In genomic region chrX:9596837-9597236, GRCh38 we compare ENCODE assay signal across 20 cellular contexts.
DNase-seq lines count a peak whose midpoint lies in the region; ATAC-seq, FAIRE-seq and TF ChIP-seq lines count a peak whose summit lies in the region.
"Had no signal": no experiment of that assay in that cellular context is flagged by ENCODE, and none has a peak within 500 bp of the region (broad histone marks: within the 10 kb centered on the region; RNA-seq: fewer than 3 reads in every experiment).

No MANE protein-coding gene starts in this region.

- no peaks in the 10 kb centered on the region for H3K9me2 ChIP-seq in GM23248 (ENCODE audit: insufficient read depth)

- 87% methylated on average over 3 of the region's 3 CpGs for WGBS in A549 (ENCODE audit: missing lambda C conversion rate)
- WGBS in GM23248 (ENCODE audit: low coverage in 1 of 2, low lambda C conversion rate in 2 of 2, missing lambda C conversion rate in 2 of 2), 2 experiments = 95 to 100% methylated on average over 3 of the region's 3 CpGs
- WGBS in K562 (ENCODE audit: insufficient coverage, low coverage, missing lambda C conversion rate) = 80% methylated on average over 3 of the region's 3 CpGs

- no peak for TF ChIP-seq RAD21 in A549 (conservative IDR thresholded peaks at IDR 0.05 in 1 of 2, IDR thresholded peaks at IDR 0.05 in 1 of 2)
- no peak for TF ChIP-seq RAD21 in K562 (CRISPR knock-in tag; conservative IDR thresholded peaks at IDR 0.05 in 1 of 2, IDR thresholded peaks at IDR 0.05 in 1 of 2)

- DNase-seq in A549 (ENCODE audit: low read depth in 1 of 2, low spot score in 1 of 2) (no peak), GM23248 (no peak), K562 (ENCODE audit: extremely low read depth in 1 of 4, low spot score in 3 of 4) (no peak), NCI-H69 (lab: John Stamatoyannopoulos, UW) (no peak), inferior parietal cortex (ENCODE audit: extremely low spot score) (no peak), mesothelial cell of epicardium (ENCODE audit: low spot score in 2 of 2, unreplicated experiment in 2 of 2) (no peak)
- DNase-seq: CD4-positive, CD25-positive, alpha-beta regulatory T cell; CD8-positive, alpha-beta T cell; DMS 273 treated with DMSO at 0.1 percent for 48 hours; DMS79; EL; GDM1; GOT3; HCEC 1CT had no signal

- no peak for ATAC-seq in A549
- ATAC-seq in K562 = no peak
- ATAC-seq: CD8-positive, alpha-beta T cell; GM12878 had no signal

- intact Hi-C loops in K562 (cut with micrococcal nuclease) = no loop called here

- TF ChIP-seq POLR2A in A549 (IDR thresholded peaks at IDR 0.05; ENCODE audit: low read length) (no peak), K562 (conservative IDR thresholded peaks at IDR 0.05) (no peak)

- TF ChIP-seq EP300 in A549 (IDR thresholded peaks at IDR 0.05) (no peak), K562 (IDR thresholded peaks at IDR 0.05; ENCODE audit: low read length) (no peak)

- H2AFZ ChIP-seq in GM23248 = no peak overlapping the region
- no peak overlapping the region for H2AFZ ChIP-seq in K562 (ENCODE audit: low read depth, low read length)

- no peaks in the 10 kb centered on the region for H3K9me1 ChIP-seq in K562 (ENCODE audit: control insufficient read depth, insufficient read depth, low read length)

- no peaks in the 10 kb centered on the region for H4K20me1 ChIP-seq in GM23248 (ENCODE audit: insufficient read depth)
- no peaks in the 10 kb centered on the region for H4K20me1 ChIP-seq in K562 (replicated peaks; ENCODE audit: control insufficient read depth, insufficient read depth, low read length)

- H3K4me3 ChIP-seq in A549 (no peak overlapping the region), GM23248 (no peak overlapping the region), K562 (no peak overlapping the region)
- H3K4me3 ChIP-seq: BLaER1, GM12878 had no signal

- H3K27me3 ChIP-seq in GM23248 (replicated peaks; ENCODE audit: insufficient read depth) = no peaks in the 10 kb centered on the region
- no peaks in the 10 kb centered on the region for H3K27me3 ChIP-seq in K562 (ENCODE audit: control insufficient read depth in 2 of 2, insufficient read depth in 2 of 2, low read length in 2 of 2)
- H3K27me3 ChIP-seq: BLaER1 had no signal

- no peak overlapping the region for H3K27ac Mint-ChIP-seq in mesothelial cell of epicardium
- H3K27ac Mint-ChIP-seq: B cell; CD4-positive, CD25-positive, alpha-beta regulatory T cell; CD8-positive, alpha-beta T cell had no signal

- TF ChIP-seq CTCF in A549 (IDR thresholded peaks at IDR 0.05) = no peak
- no peak for TF ChIP-seq CTCF in K562 (IDR thresholded peaks at IDR 0.05 in 2 of 3, conservative IDR thresholded peaks at IDR 0.05 in 1 of 3; ENCODE audit: insufficient read depth in 2 of 3, low read depth in 1 of 3, low read length in 3 of 3)
- TF ChIP-seq CTCF in mesothelial cell of epicardium (IDR thresholded peaks at IDR 0.05; ENCODE audit: unreplicated experiment) = no peak

- H3K79me2 ChIP-seq in GM23248 (ENCODE audit: insufficient read depth) = peaks cover 10% of the 10 kb centered on the region; the same call in 1 of the 2 replicates
- H3K79me2 ChIP-seq in K562 (ENCODE audit: control insufficient read depth, insufficient read depth, low read length) = no peaks in the 10 kb centered on the region; the same call in 2 of the 3 replicates

- no peak overlapping the region for H3K4me2 ChIP-seq in A549
- no peak overlapping the region for H3K4me2 ChIP-seq in GM23248 (ENCODE audit: unreplicated experiment)
- no peak overlapping the region for H3K4me2 ChIP-seq in K562 (ENCODE audit: insufficient read depth, low read length)
- H3K4me2 ChIP-seq: BLaER1 had no signal

- POLR2A ChIA-PET in A549 (lab: Yijun Ruan, JAX) (no interaction called here), K562 (lab: Yijun Ruan, JAX) (no interaction called here)

- FAIRE-seq in A549 (lab: Jason Lieb, UNC) = no peak
- no peak for FAIRE-seq in K562 (lab: Jason Lieb, UNC)
- FAIRE-seq: D721Med, GM12878, H54 had no signal

- H3K36me3 Mint-ChIP-seq in mesothelial cell of epicardium = peaks cover 7% of the 10 kb centered on the region

- H3K4me1 ChIP-seq in A549 (no peaks in the 10 kb centered on the region), GM23248 (ENCODE audit: insufficient read depth) (peaks cover 20% of the 10 kb centered on the region), K562 (replicated peaks in 1 of 2; ENCODE audit: control insufficient read depth in 2 of 2, insufficient read depth in 2 of 2, low read length in 2 of 2) (no peaks in the 10 kb centered on the region)

- H3K9me3 Mint-ChIP-seq in mesothelial cell of epicardium = peaks cover 20% of the 10 kb centered on the region

- no TSS peak for BruUV-seq in K562 (replicated peaks; lab: Mats Ljungman, UMichigan)

- H3K4me1 Mint-ChIP-seq in mesothelial cell of epicardium = peaks cover 8% of the 10 kb centered on the region

- CTCF ChIA-PET in A549 (lab: Yijun Ruan, JAX) = no interaction called here
- CTCF ChIA-PET in K562 (lab: Yijun Ruan, JAX; ENCODE audit: low intra/inter-chr PET ratio) = no interaction called here

- H3K9me3 ChIP-seq in A549 (no peaks in the 10 kb centered on the region), GM23248 (ENCODE audit: low read depth) (no peaks in the 10 kb centered on the region), K562 (replicated peaks; ENCODE audit: control insufficient read depth, insufficient read depth, low read depth, low read length) (no peaks in the 10 kb centered on the region)

- no peak overlapping the region for H3K4me3 Mint-ChIP-seq in mesothelial cell of epicardium
- H3K4me3 Mint-ChIP-seq: B cell; CD4-positive, CD25-positive, alpha-beta regulatory T cell; CD8-positive, alpha-beta T cell had no signal

- H3K27me3 Mint-ChIP-seq in mesothelial cell of epicardium (ENCODE audit: low read depth) = no peaks in the 10 kb centered on the region
- H3K27me3 Mint-ChIP-seq: B cell; CD4-positive, CD25-positive, alpha-beta regulatory T cell had no signal

- H3F3A ChIP-seq in GM23248 (ENCODE audit: insufficient read depth) = 0 out of 2 replicates have a peak, but pooled peaks cover 5% of the 10 kb centered on the region

- in situ Hi-C loops in GM23248 (cut with MboI) (no loop called here), K562 (cut with MboI) (no loop called here)

- H3K27ac ChIP-seq in A549 (no peak overlapping the region), GM23248 (peak overlapping the region; percentile 49), K562 (ENCODE audit: extremely low read depth, low read depth, low read length) (no peak overlapping the region)
- H3K27ac ChIP-seq: BLaER1, C4-2B had no signal

- no peaks in the 10 kb centered on the region for H3K36me3 ChIP-seq in GM23248 (ENCODE audit: low read depth)
- no peaks in the 10 kb centered on the region; the same call in 2 of the 3 replicates for H3K36me3 ChIP-seq in K562 (ENCODE audit: control insufficient read depth, insufficient read depth, low read length)

- H3K9ac ChIP-seq in GM23248 = no peak overlapping the region
- H3K9ac ChIP-seq in K562 (ENCODE audit: insufficient read depth in 1 of 2, low read depth in 2 of 2, low read length in 2 of 2) = no peak overlapping the region
- H3K9ac ChIP-seq: BLaER1 had no signal

TF ChIP-seq in A549, 52 proteins besides CTCF, POLR2A, EP300 and RAD21:
- no peak for TF ChIP-seq HOXB13 (CRISPR knock-in tag; IDR thresholded peaks at IDR 0.05; ENCODE audit: low read depth)
- TF ChIP-seq MAFK (IDR thresholded peaks at IDR 0.05; ENCODE audit: partially characterized antibody) = peak; percentile 36

TF ChIP-seq in K562, 482 proteins besides CTCF, POLR2A, EP300 and RAD21:
- TF ChIP-seq ZNF316 (IDR thresholded peaks at IDR 0.05) (0 out of 2 replicates have a peak, but pooled peaks have one; percentile 12), ELF2 (CRISPR knock-in tag; IDR thresholded peaks at IDR 0.05) (no peak), MXD1 (CRISPR knock-in tag; IDR thresholded peaks at IDR 0.05; ENCODE audit: borderline replicate concordance, poor library complexity, severe bottlenecking) (no peak), KLF13 (tag; IDR thresholded peaks at IDR 0.05; ENCODE audit: borderline replicate concordance, low read depth) (no peak), CEBPG (CRISPR knock-in tag; IDR thresholded peaks at IDR 0.05) (no peak), CEBPG (tag; conservative IDR thresholded peaks at IDR 0.05 in 1 of 2, IDR thresholded peaks at IDR 0.05 in 1 of 2) (no peak)

Comparison
In these comparisons a context has a peak if more than half of its experiments do, and no peak if none do; other contexts are left out.
1. Of the 35 proteins assayed by ChIP-seq in both K562 and A549: peak only in K562: none; only in A549: MAFK; in both: none; in neither: 34.